ENCODE assay signal across 14 cellular contexts in the genomic region with DNA sequence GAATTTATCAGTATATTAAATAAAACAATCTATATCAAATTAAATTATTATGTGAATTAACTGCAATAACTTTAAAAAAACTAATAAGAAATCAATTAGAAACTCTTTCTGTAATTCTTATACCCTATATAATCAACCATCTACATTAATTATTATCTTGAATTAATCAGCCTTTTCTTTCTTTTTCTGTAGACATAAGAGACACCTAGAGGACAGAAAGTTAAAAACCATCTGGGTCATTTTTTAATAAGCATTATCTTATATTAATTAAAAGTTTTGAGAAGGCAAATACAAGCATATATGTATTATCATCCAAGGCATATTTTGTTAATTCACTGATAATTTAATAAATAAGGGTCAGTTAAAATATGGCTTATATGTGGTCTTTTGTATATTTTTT. TPM values are rescaled to one million over a fixed set of nuclear protein-coding genes. Genes with fewer than 3 reads are reported as not detected.
DNase-seq lines count a peak whose midpoint lies in the region; ATAC-seq and TF ChIP-seq lines count a peak whose summit lies in the region.
"Had no signal": no experiment of that assay in that cellular context is flagged by ENCODE, and none has a peak within 500 bp of the region (broad histone marks: within the 10 kb centered on the region; RNA-seq: fewer than 3 reads in every experiment).

No MANE protein-coding gene starts in this region.

- no peak overlapping the region for H3K4me3 ChIP-seq in AG04450 (ENCODE audit: low read depth, low read length)
- H3K4me3 ChIP-seq in astrocyte of the spinal cord (ENCODE audit: low read depth, low read length), result no peak overlapping the region
- no peak overlapping the region for H3K4me3 ChIP-seq in lower lobe of right lung
- H3K4me3 ChIP-seq in tibial artery, result no peak overlapping the region
- H3K4me3 ChIP-seq: ascending aorta had no signal

- intact Hi-C loops in lower lobe of right lung (cut with DNase I), result no loop called here
- intact Hi-C loops in tibial artery (cut with DNase I; ENCODE audit: low total_unique reads), result no loop called here

- H3K27me3 ChIP-seq in AG04450 (ENCODE audit: control insufficient read depth, insufficient read depth, low read length) (peaks cover 3% of the 10 kb centered on the region), lower lobe of right lung (ENCODE audit: low read depth) (peaks cover 6% of the 10 kb centered on the region), tibial artery (no peaks in the 10 kb centered on the region)
- H3K27me3 ChIP-seq: ascending aorta had no signal

- no peaks in the 10 kb centered on the region for H3K36me3 ChIP-seq in lower lobe of right lung
- H3K36me3 ChIP-seq in tibial artery, result no peaks in the 10 kb centered on the region
- H3K36me3 ChIP-seq: ascending aorta had no signal

- H3K4me1 ChIP-seq in lower lobe of right lung (no peaks in the 10 kb centered on the region), tibial artery (peaks cover 0 to 7% (median 3%) of the 10 kb centered on the region in 4 donors)
- H3K4me1 ChIP-seq: ascending aorta had no signal

- POLR2A ChIA-PET in AG04450 (lab: Yijun Ruan, JAX), result no interaction called here

- CTCF ChIA-PET in AG04450 (lab: Charles Lee), result interaction anchor here (0.6 to 2.0 kb wide), 10 partner anchors 9 to 1667 kb away, joined by 3 to 9 read pairs (median 4); no protein-coding TSS in a partner anchor

- H3K9me3 ChIP-seq in AG04450 (ENCODE audit: control insufficient read depth, insufficient read depth, low read length) (no peaks in the 10 kb centered on the region), lower lobe of right lung (no peaks in the 10 kb centered on the region), tibial artery (no peaks in the 10 kb centered on the region)
- H3K9me3 ChIP-seq: ascending aorta had no signal

- ATAC-seq in lower lobe of right lung (no peak), HG03139 (IDR thresholded peaks at IDR 0.05; ENCODE audit: unreplicated experiment) (no peak)

- H3K27ac ChIP-seq in AG04450 (ENCODE audit: low read depth, low read length) (no peak overlapping the region), lower lobe of right lung (no peak overlapping the region), tibial artery (no peak overlapping the region)
- H3K27ac ChIP-seq: ascending aorta had no signal

- in situ Hi-C loops in astrocyte of the spinal cord (cut with HindIII; ENCODE audit: low sequenced_read_pairs), result no loop called here

- DNase-seq in AG04450 (ENCODE audit: low read depth, low spot score) (no peak), GM03348 (ENCODE audit: low spot score) (peak; percentile 9), astrocyte of the spinal cord (ENCODE audit: low read depth, low spot score) (peak; percentile 6), lower lobe of right lung (no peak), occipital lobe (lab: John Stamatoyannopoulos, UW) (no peak), T-helper 1 cell (no peak), tibial artery (no peak)
- DNase-seq: activated CD8-positive, alpha-beta memory T cell treated with anti-CD3 and anti-CD28 coated beads, Interleukin-2, amount 50 U/mL, for 48 hours; NCI-H1930; RPMI8226; stimulated activated CD4-positive, alpha-beta T cell treated with anti-CD3 and anti-CD28 coated beads, Interleukin-15, amount 100 ng/mL, for 24 hours; stimulated activated CD8-positive, alpha-beta memory T cell treated with anti-CD3 and anti-CD28 coated beads, Interleukin-4, amount 100 ng/mL, for 48 hours had no signal

- TF ChIP-seq CTCF in AG04450 (IDR thresholded peaks at IDR 0.05; ENCODE audit: low read depth, low read length) (peak; percentile 41), astrocyte of the spinal cord (IDR thresholded peaks at IDR 0.05; ENCODE audit: low read depth, low read length) (peak; percentile 23), lower lobe of right lung (IDR thresholded peaks at IDR 0.05) (peak; percentile 15), tibial artery (IDR thresholded peaks at IDR 0.05) (peak in 1 of 2 experiments; percentile 20)

RNA-seq across cellular contexts. Expression of a gene that starts 24.2 kb away (rescaled TPM):
- 16.2 and 16.4 TPM in 2 replicates for polyA plus RNA-seq in AG04450 (2011; rRNA removed)
- 6.0 and 7.8 TPM in 2 replicates for polyA minus RNA-seq in AG04450 (2011; rRNA and poly(A)+ RNA removed)
- total RNA-seq in lower lobe of right lung (18.8 TPM), occipital lobe (39.0 TPM)

Comparison
In these comparisons a context has a peak if more than half of its experiments do, and no peak if none do; other contexts are left out.
1. DNase-seq: peak in GM03348 (single experiment) and astrocyte of the spinal cord (single experiment); none in AG04450 (single experiment), lower lobe of right lung (single experiment), occipital lobe (single experiment), T-helper 1 cell (0 of 5) and tibial artery (0 of 2).